ENCODE assay signal across 12 cellular contexts in genomic region chr4:184364100-184364921, GRCh38.
DNase-seq lines count a peak whose midpoint lies in the region; ATAC-seq and TF ChIP-seq lines count a peak whose summit lies in the region.
"Had no signal": no experiment of that assay in that cellular context is flagged by ENCODE, and none has a peak within 500 bp of the region (broad histone marks: within the 10 kb centered on the region; RNA-seq: fewer than 3 reads in every experiment).

No MANE protein-coding gene starts in this region.

- peak overlapping the region; percentile 93 to 94 for H3K27ac Mint-ChIP-seq in natural killer cell
- H3K27ac Mint-ChIP-seq: activated T-helper 17 cell treated with anti-CD3 and anti-CD28 coated beads, Interleukin-2, amount 50 U/mL, for 72 hours had no signal

- no peaks in the 10 kb centered on the region for H3K27me3 Mint-ChIP-seq in natural killer cell (ENCODE audit: low read depth in 2 of 2)
- H3K27me3 Mint-ChIP-seq: activated T-helper 17 cell treated with anti-CD3 and anti-CD28 coated beads, Interleukin-2, amount 50 U/mL, for 72 hours had no signal

- no peaks in the 10 kb centered on the region for H3K36me3 Mint-ChIP-seq in natural killer cell

- peak overlapping the region; percentile 85 for H3K4me3 Mint-ChIP-seq in natural killer cell
- H3K4me3 Mint-ChIP-seq: activated T-helper 17 cell treated with anti-CD3 and anti-CD28 coated beads, Interleukin-2, amount 50 U/mL, for 72 hours had no signal

- no peaks in the 10 kb centered on the region for H3K9me3 Mint-ChIP-seq in natural killer cell
- H3K9me3 Mint-ChIP-seq: activated T-helper 17 cell treated with anti-CD3 and anti-CD28 coated beads, Interleukin-2, amount 50 U/mL, for 72 hours had no signal

- DNase-seq in MV-4-11 (lab: John Stamatoyannopoulos, UW): peak; percentile 83
- DNase-seq in natural killer cell: no peak
- no peak for DNase-seq in NCI-H82 (lab: John Stamatoyannopoulos, UW)
- no peak for DNase-seq in NCI-H446 treated with DMSO at 0.1 percent for 48 hours (lab: John Stamatoyannopoulos, UW)
- no peak for DNase-seq in inferior parietal cortex (ENCODE audit: extremely low spot score)
- no peak for DNase-seq in cerebellar nuclear complex (lab: John Stamatoyannopoulos, UW)
- DNase-seq: SHP77 treated with DMSO at 0.1 percent for 48 hours; stimulated activated CD4-positive, alpha-beta T cell treated with anti-CD3 and anti-CD28 coated beads, Interleukin-4, amount 100 ng/mL, for 4 hours had no signal

- peaks cover 33 to 43% of the 10 kb centered on the region in 2 donors for H3K4me1 Mint-ChIP-seq in natural killer cell

- intact Hi-C loops in natural killer cell (cut with micrococcal nuclease): no loop called here

- TF ChIP-seq CTCF in natural killer cell (IDR thresholded peaks at IDR 0.05): no peak

- ATAC-seq in GM19023 (IDR thresholded peaks at IDR 0.05; ENCODE audit: unreplicated experiment) (peak; percentile 62), HG02678 (IDR thresholded peaks at IDR 0.05; ENCODE audit: unreplicated experiment) (peak; percentile 79), natural killer cell (peak; percentile 72 to 88 (median 78))
- ATAC-seq: activated CD4-positive, CD25-positive, alpha-beta regulatory T cell treated with anti-CD3 and anti-CD28 coated beads, Interleukin-2, amount 50 U/mL, for 24 hours; activated T-helper 17 cell treated with anti-CD3 and anti-CD28 coated beads, Interleukin-2, amount 50 U/mL, for 72 hours had no signal
